ENCODE assay signal across 7 cellular contexts in the genomic region with DNA sequence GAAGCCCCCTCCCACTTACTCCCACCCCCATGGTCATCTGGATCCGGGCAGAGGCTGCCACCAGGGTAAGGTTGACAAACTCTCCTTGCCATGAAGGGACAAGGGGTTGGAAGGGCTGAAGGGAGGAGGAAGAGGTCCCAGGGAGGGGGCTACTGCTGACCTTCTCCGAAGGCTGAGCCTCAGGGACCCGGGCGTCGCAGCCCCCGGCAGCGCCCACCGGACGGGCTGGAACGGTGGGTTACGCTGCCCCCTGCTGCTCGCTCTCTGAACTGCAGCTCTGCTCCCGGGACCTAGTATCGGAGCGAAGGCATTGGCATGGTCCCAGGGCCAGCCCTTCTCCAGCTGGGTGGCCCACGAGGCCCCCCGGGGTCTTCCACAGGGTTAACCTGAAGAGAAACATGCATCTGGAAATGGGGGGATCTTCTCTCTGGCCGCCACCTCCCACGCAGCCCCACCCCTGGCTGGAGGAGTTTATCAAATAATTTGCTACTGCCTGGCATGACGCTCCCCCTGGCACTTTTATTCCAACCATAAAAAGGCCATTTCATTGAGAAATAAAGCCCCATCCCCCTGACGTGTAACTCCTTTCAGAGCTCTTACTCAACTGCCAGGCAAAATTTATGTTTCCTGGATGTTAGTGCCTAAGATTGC.
DNase-seq lines count a peak whose midpoint lies in the region; ATAC-seq and TF ChIP-seq lines count a peak whose summit lies in the region.

No MANE protein-coding gene starts in this region.

- H3K27ac Mint-ChIP-seq in endothelial cell (ENCODE audit: unreplicated experiment), result no peak overlapping the region
- no peak overlapping the region for H3K27ac Mint-ChIP-seq in naive thymus-derived CD4-positive, alpha-beta T cell

- H3K27me3 Mint-ChIP-seq in endothelial cell (ENCODE audit: unreplicated experiment), result peaks cover 8% of the 10 kb centered on the region
- H3K27me3 Mint-ChIP-seq in naive thymus-derived CD4-positive, alpha-beta T cell, result peaks cover 19 to 72% (median 21%) of the 10 kb centered on the region in 5 donors

- H3K4me2 ChIP-seq in Loucy (ENCODE audit: low read depth, low read length, poor library complexity, severe bottlenecking), result peak overlapping the region; percentile 86

- H3K9me3 ChIP-seq in Loucy (ENCODE audit: insufficient read depth, low read depth, low read length), result no peaks in the 10 kb centered on the region
- no peaks in the 10 kb centered on the region for H3K9me3 ChIP-seq in naive thymus-derived CD4-positive, alpha-beta T cell (ENCODE audit: control insufficient read depth in 2 of 3, low read length in 3 of 3)
- H3K9me3 ChIP-seq in suprapubic skin, result no peaks in the 10 kb centered on the region

- no peaks in the 10 kb centered on the region for H3K9me2 ChIP-seq in Loucy (replicated peaks; ENCODE audit: low read depth, low read length)

- H3K36me3 Mint-ChIP-seq in endothelial cell (ENCODE audit: low read depth, unreplicated experiment), result no peaks in the 10 kb centered on the region
- no peaks in the 10 kb centered on the region for H3K36me3 Mint-ChIP-seq in naive thymus-derived CD4-positive, alpha-beta T cell

- H3K4me1 ChIP-seq in Loucy (ENCODE audit: insufficient read depth, low read length, poor library complexity, severe bottlenecking) (peaks cover 47% of the 10 kb centered on the region), suprapubic skin (peaks cover 20% of the 10 kb centered on the region)
- peaks cover 11 to 29% of the 10 kb centered on the region in 2 donors for H3K4me1 ChIP-seq in naive thymus-derived CD4-positive, alpha-beta T cell (ENCODE audit: control insufficient read depth in 2 of 2, insufficient read depth in 2 of 2, low read length in 2 of 2)

- H3K4me3 Mint-ChIP-seq in endothelial cell (ENCODE audit: unreplicated experiment), result no peak overlapping the region
- H3K4me3 Mint-ChIP-seq in naive thymus-derived CD4-positive, alpha-beta T cell, result peak overlapping the region in 1 of 10 donors; percentile 21

- intact Hi-C loops in naive thymus-derived CD4-positive, alpha-beta T cell (cut with micrococcal nuclease), result loop anchor here (1.0 to 2.0 kb wide), 7 partner anchors 75 to 447 kb away; no protein-coding TSS in a partner anchor

- TF ChIP-seq CTCF in GM06990 (IDR thresholded peaks at IDR 0.05; ENCODE audit: insufficient read depth, low read length, poor library complexity, severe bottlenecking), result peak; percentile 98
- TF ChIP-seq CTCF in Loucy (conservative IDR thresholded peaks at IDR 0.05; ENCODE audit: low read length), result peak; percentile 95
- peak; percentile 97 for TF ChIP-seq CTCF in endothelial cell (IDR thresholded peaks at IDR 0.05; ENCODE audit: unreplicated experiment)
- TF ChIP-seq CTCF in suprapubic skin (IDR thresholded peaks at IDR 0.05), result peak; percentile 59 to 95

- no peaks in the 10 kb centered on the region for H3K36me3 ChIP-seq in GM06990 (ENCODE audit: control insufficient read depth, insufficient read depth, low read length)
- H3K36me3 ChIP-seq in Loucy (ENCODE audit: insufficient read depth, low read length), result no peaks in the 10 kb centered on the region
- H3K36me3 ChIP-seq in naive thymus-derived CD4-positive, alpha-beta T cell (ENCODE audit: control insufficient read depth in 2 of 3, insufficient read depth in 3 of 3, low read length in 3 of 3), result no peaks in the 10 kb centered on the region
- no peaks in the 10 kb centered on the region for H3K36me3 ChIP-seq in suprapubic skin

- H3K27ac ChIP-seq in naive thymus-derived CD4-positive, alpha-beta T cell (ENCODE audit: low read depth, low read length), result no peak overlapping the region
- no peak overlapping the region for H3K27ac ChIP-seq in suprapubic skin

- no peaks in the 10 kb centered on the region for H4K20me1 ChIP-seq in Loucy (ENCODE audit: insufficient read depth, low read length, poor library complexity, severe bottlenecking)

- no peak for TF ChIP-seq EP300 in suprapubic skin (IDR thresholded peaks at IDR 0.05)

- peaks cover 13% of the 10 kb centered on the region; the same call in 1 of the 2 replicates for H3K79me2 ChIP-seq in Loucy (ENCODE audit: insufficient read depth, low read length)

- peak overlapping the region; percentile 87 for H3K9ac ChIP-seq in Loucy (ENCODE audit: low read depth, low read length, poor library complexity, severe bottlenecking)

- H3K27me3 ChIP-seq in GM06990 (replicated peaks; ENCODE audit: control insufficient read depth, insufficient read depth, low read length) (no peaks in the 10 kb centered on the region; the same call in 1 of the 2 replicates), Loucy (ENCODE audit: insufficient read depth, low read length, poor library complexity, severe bottlenecking) (no peaks in the 10 kb centered on the region), suprapubic skin (no peaks in the 10 kb centered on the region)
- H3K27me3 ChIP-seq in naive thymus-derived CD4-positive, alpha-beta T cell (ENCODE audit: control insufficient read depth in 2 of 2, insufficient read depth in 2 of 2, low read length in 2 of 2), result no peaks in the 10 kb centered on the region

- H3K4me3 ChIP-seq in GM06990 (replicated peaks; ENCODE audit: low read depth, low read length) (no peak overlapping the region), Loucy (ENCODE audit: low read length, poor library complexity, severe bottlenecking) (peak overlapping the region; percentile 55), suprapubic skin (no peak overlapping the region)
- no peak overlapping the region for H3K4me3 ChIP-seq in naive thymus-derived CD4-positive, alpha-beta T cell (ENCODE audit: low read length)

- H2AFZ ChIP-seq in Loucy (ENCODE audit: low read length), result peak overlapping the region; percentile 45; the same call in 1 of the 2 replicates

- CTCF ChIA-PET in naive thymus-derived CD4-positive, alpha-beta T cell (lab: Charles Lee), result interaction anchor here (0.7 to 1.4 kb wide), 4 partner anchors 9 to 447 kb away, joined by 4 to 12 read pairs (median 5); no protein-coding TSS in a partner anchor

- POLR2A ChIA-PET in naive thymus-derived CD4-positive, alpha-beta T cell (lab: Charles Lee), result interaction anchor here (0.7 kb wide), 1 partner anchor 70 kb away, joined by 3 read pairs; a partner anchor contains a TSS

- H3K9me3 Mint-ChIP-seq in endothelial cell (ENCODE audit: unreplicated experiment), result no peaks in the 10 kb centered on the region
- H3K9me3 Mint-ChIP-seq in naive thymus-derived CD4-positive, alpha-beta T cell, result peaks cover 0 to 4% (median 0%) of the 10 kb centered on the region in 11 donors

- DNase-seq in GM06990 (ENCODE audit: extremely low read depth, insufficient read length) (peak; percentile 39), endothelial cell (ENCODE audit: low spot score) (peak; percentile 84), suprapubic skin (ENCODE audit: low spot score in 2 of 2) (no peak), NCI-H187 treated with DMSO at 0.1 percent for 48 hours (lab: John Stamatoyannopoulos, UW) (no peak)
- peak; percentile 54 to 70 for DNase-seq in activated CD4-positive, alpha-beta T cell treated with anti-CD3 and anti-CD28 coated beads, Interleukin-2, amount 50 U/mL, for 4 hours
- peak; percentile 23 to 75 (median 53) for DNase-seq in naive thymus-derived CD4-positive, alpha-beta T cell

- H3F3A ChIP-seq in Loucy (ENCODE audit: low read depth), result peaks cover 12% of the 10 kb centered on the region; the same call in 1 of the 2 replicates

- WGBS in suprapubic skin, result 9% methylated on average over 7 of the region's 21 CpGs

- no peaks in the 10 kb centered on the region for H3K4me1 Mint-ChIP-seq in endothelial cell (ENCODE audit: unreplicated experiment)
- peaks cover 20 to 49% (median 32%) of the 10 kb centered on the region in 7 donors for H3K4me1 Mint-ChIP-seq in naive thymus-derived CD4-positive, alpha-beta T cell

- peak; percentile 78 for ATAC-seq in naive thymus-derived CD4-positive, alpha-beta T cell

- TF ChIP-seq POLR2A in suprapubic skin (IDR thresholded peaks at IDR 0.05), result no peak

Comparison
In these comparisons a context has a peak if more than half of its experiments do, and no peak if none do; other contexts are left out.
1. DNase-seq: peak in GM06990 (single experiment), activated CD4-positive, alpha-beta T cell treated with anti-CD3 and anti-CD28 coated beads, Interleukin-2, amount 50 U/mL, for 4 hours (2 of 2), endothelial cell (single experiment) and naive thymus-derived CD4-positive, alpha-beta T cell (9 of 9); none in suprapubic skin (0 of 2) and NCI-H187 treated with DMSO at 0.1 percent for 48 hours (single experiment).
2. Peak in every context shown above with its lines, with median percentiles within 50 percentile points of each other: CTCF ChIP-seq.